ENCODE assay signal across 19 cellular contexts in the genomic region with DNA sequence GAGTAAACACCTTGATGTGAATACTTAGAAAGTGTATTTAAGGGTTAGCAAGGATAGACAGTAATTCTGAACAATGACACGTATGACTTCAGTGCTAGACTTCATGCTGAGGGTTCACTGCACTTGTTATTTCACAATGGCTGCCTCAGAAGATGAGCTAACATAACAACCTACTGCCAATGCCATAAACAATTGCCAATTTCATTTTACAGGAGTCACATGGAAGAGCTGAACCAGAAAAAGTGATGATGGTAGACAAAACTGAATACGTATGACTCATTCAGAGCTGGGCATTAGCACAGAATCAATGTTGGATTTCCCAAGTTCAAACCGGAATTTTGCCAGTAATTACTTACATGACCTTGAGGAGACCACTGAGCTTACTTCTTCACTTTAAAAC.
DNase-seq lines count a peak whose midpoint lies in the region; ATAC-seq and TF ChIP-seq lines count a peak whose summit lies in the region.
"Had no signal": no experiment of that assay in that cellular context is flagged by ENCODE, and none has a peak within 500 bp of the region (broad histone marks: within the 10 kb centered on the region; RNA-seq: fewer than 3 reads in every experiment).

No MANE protein-coding gene starts in this region.

- H3K36me3 Mint-ChIP-seq in H9 (ENCODE audit: insufficient read depth in 1 of 3, low read depth in 3 of 3) = no peaks in the 10 kb centered on the region
- H3K36me3 Mint-ChIP-seq: memory B cell had no signal

- no peaks in the 10 kb centered on the region for H4K20me1 ChIP-seq in H9 (ENCODE audit: control insufficient read depth, insufficient read depth, insufficient read length)

- no peak overlapping the region for H4K91ac ChIP-seq in H9 (ENCODE audit: insufficient read length, low read depth, low read length)

- H2BK15ac ChIP-seq in H9 (ENCODE audit: low read depth, low read length) = no peak overlapping the region

- CTCF ChIA-PET in BJ (lab: Yijun Ruan, JAX) = no interaction called here

- H3K79me2 ChIP-seq in H9 (ENCODE audit: insufficient read depth, low read length) = no peaks in the 10 kb centered on the region

- no peak overlapping the region for H2BK120ac ChIP-seq in H9 (ENCODE audit: low read depth, low read length, poor library complexity, severe bottlenecking)

- no peaks in the 10 kb centered on the region for H3K9me3 Mint-ChIP-seq in H9
- H3K9me3 Mint-ChIP-seq: nephron progenitor cell had no signal

- no peaks in the 10 kb centered on the region for H3K79me1 ChIP-seq in H9 (ENCODE audit: insufficient read depth, low read depth, low read length, poor library complexity, severe bottlenecking)

- no CpG with 5 or more reads among the region's 3 CpGs for WGBS in H9 (ENCODE audit: extremely low coverage, insufficient read length, low lambda C conversion rate)

- H3K36me3 ChIP-seq in BJ (ENCODE audit: control insufficient read depth, insufficient read depth, low read length) = no peaks in the 10 kb centered on the region

- no peak overlapping the region for H4K8ac ChIP-seq in H9 (replicated peaks; ENCODE audit: insufficient read length, low read depth, low read length)

- H3K9ac ChIP-seq in H9 (ENCODE audit: extremely low read depth, insufficient read length, low read length) = no peak overlapping the region

- H2BK20ac ChIP-seq in H9 (ENCODE audit: low read depth, low read length, poor library complexity, severe bottlenecking) = no peak overlapping the region

- H2BK5ac ChIP-seq in H9 (ENCODE audit: insufficient read length, low read length) = no peak overlapping the region

- H3K27me3 ChIP-seq in BJ (ENCODE audit: control insufficient read depth, insufficient read depth, low read length) (no peaks in the 10 kb centered on the region), H9 (ENCODE audit: insufficient read depth, low read length) (no peaks in the 10 kb centered on the region)

- H3K4me2 ChIP-seq in H9 (ENCODE audit: insufficient read depth, insufficient read length, low read length) = no peak overlapping the region

- no peaks in the 10 kb centered on the region for H3K4me1 ChIP-seq in H9 (ENCODE audit: insufficient read depth, low read length)

- H3K9me3 ChIP-seq in H9 (ENCODE audit: control insufficient read depth, low read depth, low read length) = no peaks in the 10 kb centered on the region

- no peak overlapping the region for H4K5ac ChIP-seq in H9 (ENCODE audit: insufficient read length, low read depth, low read length)

- no peak overlapping the region for H2BK12ac ChIP-seq in H9 (ENCODE audit: insufficient read length, low read depth, low read length)

- no peaks in the 10 kb centered on the region for H3K27me3 Mint-ChIP-seq in H9 (ENCODE audit: low read depth)
- H3K27me3 Mint-ChIP-seq: effector memory CD8-positive, alpha-beta T cell; memory B cell had no signal

- H2AK5ac ChIP-seq in H9 (ENCODE audit: insufficient read length, low read length) = no peak overlapping the region

- TF ChIP-seq CTCF in BJ (IDR thresholded peaks at IDR 0.05; ENCODE audit: insufficient read depth, low read depth, low read length) = no peak
- no peak for TF ChIP-seq CTCF in cardiac fibroblast (IDR thresholded peaks at IDR 0.05; ENCODE audit: low read depth, low read length)
- TF ChIP-seq CTCF in H9 (conservative IDR thresholded peaks at IDR 0.05) = no peak

- H3K56ac ChIP-seq in H9 (ENCODE audit: insufficient read length, low read depth, low read length) = no peak overlapping the region

- H3K27ac ChIP-seq in H9 (ENCODE audit: insufficient read length, low read depth, low read length) = no peak overlapping the region

- H3K14ac ChIP-seq in H9 (ENCODE audit: insufficient read depth, low read length) = no peak overlapping the region

- H3K23ac ChIP-seq in H9 (ENCODE audit: insufficient read length, low read depth, low read length) = no peak overlapping the region

- no peaks in the 10 kb centered on the region for H3K4me1 Mint-ChIP-seq in H9
- H3K4me1 Mint-ChIP-seq: memory B cell, nephron progenitor cell had no signal

- H2AFZ ChIP-seq in H9 (ENCODE audit: low read length) = no peak overlapping the region

- no peaks in the 10 kb centered on the region for H3K23me2 ChIP-seq in H9 (ENCODE audit: insufficient read length, low read depth, low read length, poor library complexity, severe bottlenecking)

- no peak overlapping the region for H3K18ac ChIP-seq in H9 (ENCODE audit: insufficient read length, low read depth, low read length)

- POLR2A ChIA-PET in BJ (lab: Charles Lee) = no interaction called here

- H3K4me3 ChIP-seq in BJ (ENCODE audit: low read depth, low read length) = no peak overlapping the region
- H3K4me3 ChIP-seq in cardiac fibroblast (replicated peaks in 1 of 2; ENCODE audit: low read depth in 2 of 2, low read length in 2 of 2) = no peak overlapping the region

- no peak overlapping the region for H3K4ac ChIP-seq in H9 (ENCODE audit: low read depth, low read length)

- H3K27ac Mint-ChIP-seq in H9 = no peak overlapping the region
- H3K27ac Mint-ChIP-seq: effector memory CD8-positive, alpha-beta T cell; memory B cell; nephron progenitor cell; T-helper 2 cell treated with Interferon-gamma antibody and Interleukin-4, amounts not matched to agents 5 μg/mL and 100 μg/mL, for 36 hours had no signal

- no peak overlapping the region for H3T11ph ChIP-seq in H9 (ENCODE audit: low read length)

- DNase-seq in BJ (ENCODE audit: low read depth) = peak; percentile 5
- peak; percentile 68 for DNase-seq in NCI-H2227 (lab: John Stamatoyannopoulos, UW; ENCODE audit: unreplicated experiment)
- DNase-seq in cardiac fibroblast (ENCODE audit: low read depth in 2 of 2) = peak; percentile 29 to 63
- DNase-seq in kidney glomerular epithelial cell (lab: John Stamatoyannopoulos, UW) = peak; percentile 57
- DNase-seq in dermis blood vessel endothelial cell = no peak
- DNase-seq in H9 = no peak
- no peak for DNase-seq in SKM-1 (lab: John Stamatoyannopoulos, UW; ENCODE audit: unreplicated experiment)
- DNase-seq: effector memory CD8-positive, alpha-beta T cell; H7; NCI-H1092; nephron progenitor cell; NK-92 treated with Interleukin-12 subunit alpha and Interleukin-12 subunit beta, amount 100 ng/mL, for 24 hours; retina; SHP77 treated with DMSO at 0.1 percent for 48 hours; stimulated activated CD4-positive, alpha-beta T cell treated with anti-CD3 and anti-CD28 coated beads, Interleukin-1b, Interleukin-23, amount 100 ng/mL, for 48 hours had no signal

- no peak for ATAC-seq in HG03460 (IDR thresholded peaks at IDR 0.05; ENCODE audit: unreplicated experiment)
- ATAC-seq: activated CD4-positive, CD25-positive, alpha-beta regulatory T cell treated with anti-CD3 and anti-CD28 coated beads, Interleukin-2, amount 50 U/mL, for 24 hours; effector memory CD8-positive, alpha-beta T cell had no signal

- no peak overlapping the region for H3K4me3 Mint-ChIP-seq in H9
- H3K4me3 Mint-ChIP-seq: effector memory CD8-positive, alpha-beta T cell; memory B cell; nephron progenitor cell; T-helper 2 cell treated with Interferon-gamma antibody and Interleukin-4, amounts not matched to agents 5 μg/mL and 100 μg/mL, for 36 hours had no signal

Comparison
In these comparisons a context has a peak if more than half of its experiments do, and no peak if none do; other contexts are left out.
1. DNase-seq: peak in BJ (single experiment), NCI-H2227 (single experiment), cardiac fibroblast (2 of 2) and kidney glomerular epithelial cell (single experiment); none in dermis blood vessel endothelial cell (single experiment), H9 (single experiment) and SKM-1 (single experiment).